ENCODE assay signal across 7 cellular contexts in genomic region chr1:26530898-26531598, GRCh38. TPM values are rescaled to one million over a fixed set of nuclear protein-coding genes. Genes with fewer than 3 reads are reported as not detected.
A peak's percentile ranks its signal among the peaks of the same experiment; 100 is the strongest.
DNase-seq lines count a peak whose midpoint lies in the region; ATAC-seq and TF ChIP-seq lines count a peak whose summit lies in the region.

No MANE protein-coding gene starts in this region.

- 0 out of 2 replicates have a peak overlapping the region, but pooled peaks have one; percentile 67 for H3K9ac ChIP-seq in OCI-LY3 (ENCODE audit: low read length)

- no peaks in the 10 kb centered on the region for H3K9me3 ChIP-seq in DOHH2 (ENCODE audit: control insufficient read depth, insufficient read depth, low read length)
- H3K9me3 ChIP-seq in OCI-LY3 (ENCODE audit: insufficient read depth, low read length), result no peaks in the 10 kb centered on the region

- no peaks in the 10 kb centered on the region for H3F3A ChIP-seq in DOHH2 (ENCODE audit: control insufficient read depth, insufficient read depth)

- no peaks in the 10 kb centered on the region for H3K9me2 ChIP-seq in DOHH2 (replicated peaks; ENCODE audit: control insufficient read depth, low read length)

- H3K27ac ChIP-seq in DOHH2 (ENCODE audit: low read depth, low read length), result no peak overlapping the region
- no peak overlapping the region for H3K27ac ChIP-seq in OCI-LY3 (ENCODE audit: low read length)
- H3K27ac ChIP-seq in coronary artery, result no peak overlapping the region

- TF ChIP-seq CTCF in DOHH2 (IDR thresholded peaks at IDR 0.05; ENCODE audit: low read depth, low read length, poor library complexity, severe bottlenecking), result peak; percentile 31
- TF ChIP-seq CTCF in OCI-LY3 (IDR thresholded peaks at IDR 0.05; ENCODE audit: low read depth, low read length), result no peak
- TF ChIP-seq CTCF in coronary artery (IDR thresholded peaks at IDR 0.05), result no peak

- peak; percentile 93 for DNase-seq in HT-29 (ENCODE audit: low spot score)
- DNase-seq in coronary artery (ENCODE audit: low spot score), result no peak
- DNase-seq in myocyte (ENCODE audit: low read depth), result peak; percentile 16

- H3K79me2 ChIP-seq in DOHH2 (ENCODE audit: control insufficient read depth, low read length), result peaks cover 17% of the 10 kb centered on the region
- no peaks in the 10 kb centered on the region for H3K79me2 ChIP-seq in OCI-LY3 (ENCODE audit: low read length)

- H3K4me1 ChIP-seq in DOHH2 (ENCODE audit: control insufficient read depth, low read length) (peaks cover 59% of the 10 kb centered on the region), OCI-LY3 (ENCODE audit: low read length) (peaks cover 17% of the 10 kb centered on the region)

- H3K4me2 ChIP-seq in DOHH2 (ENCODE audit: low read length) (peak overlapping the region; percentile 89), OCI-LY3 (ENCODE audit: low read length) (peak overlapping the region; percentile 98)

- H4K20me1 ChIP-seq in DOHH2 (ENCODE audit: control insufficient read depth, insufficient read depth, low read depth, low read length) (no peaks in the 10 kb centered on the region), OCI-LY3 (ENCODE audit: insufficient read depth, low read length) (no peaks in the 10 kb centered on the region)

- H3K36me3 ChIP-seq in DOHH2 (ENCODE audit: control insufficient read depth, low read length), result no peaks in the 10 kb centered on the region; the same call in 1 of the 2 replicates
- H3K36me3 ChIP-seq in OCI-LY3 (replicated peaks; ENCODE audit: low read depth, low read length), result no peaks in the 10 kb centered on the region

- no peak overlapping the region for H2AFZ ChIP-seq in OCI-LY3 (ENCODE audit: low read depth, low read length)

- ATAC-seq in GM21723 (IDR thresholded peaks at IDR 0.05; ENCODE audit: unreplicated experiment) (no peak), GM21447 (IDR thresholded peaks at IDR 0.05; ENCODE audit: unreplicated experiment) (no peak)

- H3K4me3 ChIP-seq in DOHH2 (ENCODE audit: low read length) (peak overlapping the region; percentile 94), OCI-LY3 (ENCODE audit: low read length) (peak overlapping the region; percentile 91), coronary artery (peak overlapping the region; percentile 74)

- no peaks in the 10 kb centered on the region for H3K27me3 ChIP-seq in DOHH2 (ENCODE audit: control insufficient read depth, low read length)
- no peaks in the 10 kb centered on the region for H3K27me3 ChIP-seq in OCI-LY3 (ENCODE audit: low read depth, low read length)

RNA-seq across cellular contexts. Expression of gene RPS6KA1, which starts 1.5 kb away (rescaled TPM):
- total RNA-seq in HT-29 (2014; rRNA removed; shearing (Covaris generic)), result 72.6 and 79.8 TPM in 2 replicates
- total RNA-seq in myocyte, result 1.4 and 7.2 TPM in 2 replicates
- polyA plus RNA-seq in myocyte (2012), result 0.55 TPM

RNA-seq across cellular contexts. Expression of gene HMGN2, which starts 58.8 kb away (rescaled TPM):
- 449 and 531 TPM in 2 replicates for total RNA-seq in HT-29 (2014; rRNA removed; shearing (Covaris generic))
- 250 and 254 TPM in 2 replicates for total RNA-seq in myocyte
- polyA plus RNA-seq in myocyte (2012), result 253 TPM
